Comparison of ENCODE assay signal across 1 cellular context in the genomic region with DNA sequence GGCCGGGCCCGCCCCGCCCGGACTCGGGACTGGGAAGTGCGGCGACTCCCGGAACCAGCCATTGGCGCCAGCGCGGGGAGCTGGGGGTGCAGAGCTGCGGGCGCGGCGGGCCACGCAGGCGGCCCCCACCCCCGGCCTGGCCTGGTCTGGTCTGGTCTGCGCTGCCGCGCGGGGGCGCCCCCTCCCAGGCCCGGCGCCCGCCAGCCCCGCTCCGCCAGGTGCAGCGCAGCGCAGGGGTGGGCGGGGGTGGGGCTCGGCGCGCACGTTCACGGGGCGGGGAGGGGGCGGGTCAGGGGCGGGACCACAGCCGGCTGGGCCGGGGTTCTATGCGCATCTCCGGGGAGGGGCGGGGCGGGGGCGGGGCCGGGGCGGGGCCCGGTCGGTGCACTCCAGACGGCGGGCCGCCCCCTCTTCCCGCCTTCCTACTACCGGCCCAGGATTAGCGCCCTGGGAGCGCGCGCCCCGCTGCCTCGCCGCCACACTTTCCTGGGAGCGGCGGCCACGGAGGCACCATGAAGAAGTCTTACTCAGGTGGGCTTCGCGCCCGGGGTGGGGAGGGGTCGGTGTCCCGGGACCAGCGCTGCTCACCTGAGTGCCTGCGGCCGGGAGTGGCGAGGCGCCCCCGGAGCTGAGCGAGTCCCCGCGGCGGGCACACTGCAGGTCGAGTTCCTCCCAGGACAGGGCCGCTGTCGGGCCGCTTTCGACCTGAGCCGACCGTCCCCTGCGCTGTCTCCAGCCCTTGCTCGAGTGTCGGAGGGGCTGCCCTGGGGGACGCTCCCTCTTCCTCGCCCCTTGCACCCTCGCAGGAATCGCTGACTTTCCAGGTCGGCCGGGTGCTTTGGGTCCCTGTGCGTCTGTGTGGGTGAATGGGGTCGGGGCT.
TF ChIP-seq lines count a peak whose summit lies in the region.

No MANE protein-coding gene starts in this region.

TF ChIP-seq in HepG2, 621 proteins besides CTCF, POLR2A, EP300 and RAD21 (continued from another document and continues in another):
- TF ChIP-seq, protein P1, sequence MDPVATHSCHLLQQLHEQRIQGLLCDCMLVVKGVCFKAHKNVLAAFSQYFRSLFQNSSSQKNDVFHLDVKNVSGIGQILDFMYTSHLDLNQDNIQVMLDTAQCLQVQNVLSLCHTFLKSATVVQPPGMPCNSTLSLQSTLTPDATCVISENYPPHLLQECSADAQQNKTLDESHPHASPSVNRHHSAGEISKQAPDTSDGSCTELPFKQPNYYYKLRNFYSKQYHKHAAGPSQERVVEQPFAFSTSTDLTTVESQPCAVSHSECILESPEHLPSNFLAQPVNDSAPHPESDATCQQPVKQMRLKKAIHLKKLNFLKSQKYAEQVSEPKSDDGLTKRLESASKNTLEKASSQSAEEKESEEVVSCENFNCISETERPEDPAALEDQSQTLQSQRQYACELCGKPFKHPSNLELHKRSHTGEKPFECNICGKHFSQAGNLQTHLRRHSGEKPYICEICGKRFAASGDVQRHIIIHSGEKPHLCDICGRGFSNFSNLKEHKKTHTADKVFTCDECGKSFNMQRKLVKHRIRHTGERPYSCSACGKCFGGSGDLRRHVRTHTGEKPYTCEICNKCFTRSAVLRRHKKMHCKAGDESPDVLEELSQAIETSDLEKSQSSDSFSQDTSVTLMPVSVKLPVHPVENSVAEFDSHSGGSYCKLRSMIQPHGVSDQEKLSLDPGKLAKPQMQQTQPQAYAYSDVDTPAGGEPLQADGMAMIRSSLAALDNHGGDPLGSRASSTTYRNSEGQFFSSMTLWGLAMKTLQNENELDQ (CRISPR knock-in tag; IDR thresholded peaks at IDR 0.05; ENCODE audit: borderline replicate concordance) = no peak
- TF ChIP-seq ZNF598 (CRISPR knock-in tag; IDR thresholded peaks at IDR 0.05; ENCODE audit: borderline replicate concordance) (peak; percentile 89), ZNF431 (CRISPR knock-in tag; IDR thresholded peaks at IDR 0.05; ENCODE audit: borderline replicate concordance, low read depth) (0 out of 2 replicates have a peak, but pooled peaks have one; percentile 0), BORCS8-MEF2B (CRISPR knock-in tag; IDR thresholded peaks at IDR 0.05) (no peak), SAP130 (CRISPR knock-in tag; IDR thresholded peaks at IDR 0.05; ENCODE audit: low read depth) (peak; percentile 93), RBM22 (optimal IDR thresholded peaks at IDR 0.05; ENCODE audit: low read length) (no peak), ZNF337 (CRISPR knock-in tag; IDR thresholded peaks at IDR 0.05; ENCODE audit: borderline replicate concordance, low read depth) (no peak; the same call in 1 of the 2 replicates), ZNF329 (CRISPR knock-in tag; IDR thresholded peaks at IDR 0.05; ENCODE audit: low read depth) (peak; percentile 85; the same call in 1 of the 2 replicates), MIER3 (CRISPR knock-in tag; IDR thresholded peaks at IDR 0.05; ENCODE audit: borderline replicate concordance) (no peak), THYN1 (CRISPR knock-in tag; IDR thresholded peaks at IDR 0.05; ENCODE audit: borderline replicate concordance, low read depth) (no peak), FOSL2 (CRISPR knock-in tag; IDR thresholded peaks at IDR 0.05) (peak; percentile 43), HNRNPH1 (optimal IDR thresholded peaks at IDR 0.05; ENCODE audit: low read depth, low read length) (no peak), RELA (CRISPR knock-in tag; IDR thresholded peaks at IDR 0.05) (no peak), MAF1 (CRISPR knock-in tag; IDR thresholded peaks at IDR 0.05; ENCODE audit: borderline replicate concordance) (no peak), RFXAP (CRISPR knock-in tag; IDR thresholded peaks at IDR 0.05; ENCODE audit: borderline replicate concordance) (no peak), FOSL1 (CRISPR knock-in tag; IDR thresholded peaks at IDR 0.05; ENCODE audit: borderline replicate concordance) (no peak), PHF5A (CRISPR knock-in tag; IDR thresholded peaks at IDR 0.05; ENCODE audit: low read depth, unreplicated experiment) (no peak), FOXK1 (CRISPR knock-in tag; IDR thresholded peaks at IDR 0.05; ENCODE audit: borderline replicate concordance, low read depth) (0 out of 2 replicates have a peak, but pooled peaks have one; percentile 11), JUN (CRISPR knock-in tag; IDR thresholded peaks at IDR 0.05) (no peak; the same call in 1 of the 2 replicates), NCOA5 (CRISPR knock-in tag; IDR thresholded peaks at IDR 0.05) (no peak), ZNF557 (CRISPR knock-in tag; IDR thresholded peaks at IDR 0.05) (no peak), ZNF839 (CRISPR knock-in tag; IDR thresholded peaks at IDR 0.05; ENCODE audit: borderline replicate concordance) (0 out of 2 replicates have a peak, but pooled peaks have one; percentile 77), SP4 (CRISPR knock-in tag; IDR thresholded peaks at IDR 0.05) (peak; percentile 84), HNRNPUL1 (IDR thresholded peaks at IDR 0.05; ENCODE audit: low read depth, low read length) (no peak), ZNF562 (CRISPR knock-in tag; IDR thresholded peaks at IDR 0.05; ENCODE audit: borderline replicate concordance) (no peak), ZKSCAN8 (CRISPR knock-in tag; IDR thresholded peaks at IDR 0.05; ENCODE audit: borderline replicate concordance) (0 out of 2 replicates have a peak, but pooled peaks have one; percentile 37), ZNF749 (CRISPR knock-in tag; IDR thresholded peaks at IDR 0.05; ENCODE audit: borderline replicate concordance) (no peak), NFE2L2 (IDR thresholded peaks at IDR 0.05; ENCODE audit: low read length) (no peak), POLR2AphosphoS5 (IDR thresholded peaks at IDR 0.05; ENCODE audit: low read depth, low read length) (peak; percentile 78), TBX3 (IDR thresholded peaks at IDR 0.05; ENCODE audit: borderline replicate concordance) (no peak), SUZ12 (IDR thresholded peaks at IDR 0.05; ENCODE audit: low read depth, low read length) (no peak), ZNF644 (CRISPR knock-in tag; IDR thresholded peaks at IDR 0.05; ENCODE audit: low read depth) (no peak), ZFY (CRISPR knock-in tag; IDR thresholded peaks at IDR 0.05) (peak; percentile 90), NFYC (CRISPR knock-in tag; IDR thresholded peaks at IDR 0.05) (0 out of 2 replicates have a peak, but pooled peaks have one; percentile 16), MLLT10 (CRISPR knock-in tag; IDR thresholded peaks at IDR 0.05) (no peak), SMAD1 (CRISPR knock-in tag; IDR thresholded peaks at IDR 0.05; ENCODE audit: borderline replicate concordance, low read depth) (no peak)
- TF ChIP-seq, protein P2, sequence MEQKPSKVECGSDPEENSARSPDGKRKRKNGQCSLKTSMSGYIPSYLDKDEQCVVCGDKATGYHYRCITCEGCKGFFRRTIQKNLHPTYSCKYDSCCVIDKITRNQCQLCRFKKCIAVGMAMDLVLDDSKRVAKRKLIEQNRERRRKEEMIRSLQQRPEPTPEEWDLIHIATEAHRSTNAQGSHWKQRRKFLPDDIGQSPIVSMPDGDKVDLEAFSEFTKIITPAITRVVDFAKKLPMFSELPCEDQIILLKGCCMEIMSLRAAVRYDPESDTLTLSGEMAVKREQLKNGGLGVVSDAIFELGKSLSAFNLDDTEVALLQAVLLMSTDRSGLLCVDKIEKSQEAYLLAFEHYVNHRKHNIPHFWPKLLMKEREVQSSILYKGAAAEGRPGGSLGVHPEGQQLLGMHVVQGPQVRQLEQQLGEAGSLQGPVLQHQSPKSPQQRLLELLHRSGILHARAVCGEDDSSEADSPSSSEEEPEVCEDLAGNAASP (CRISPR knock-in tag; IDR thresholded peaks at IDR 0.05; ENCODE audit: borderline replicate concordance) = peak; percentile 69; the same call in 1 of the 2 replicates
- TF ChIP-seq, protein P3, sequence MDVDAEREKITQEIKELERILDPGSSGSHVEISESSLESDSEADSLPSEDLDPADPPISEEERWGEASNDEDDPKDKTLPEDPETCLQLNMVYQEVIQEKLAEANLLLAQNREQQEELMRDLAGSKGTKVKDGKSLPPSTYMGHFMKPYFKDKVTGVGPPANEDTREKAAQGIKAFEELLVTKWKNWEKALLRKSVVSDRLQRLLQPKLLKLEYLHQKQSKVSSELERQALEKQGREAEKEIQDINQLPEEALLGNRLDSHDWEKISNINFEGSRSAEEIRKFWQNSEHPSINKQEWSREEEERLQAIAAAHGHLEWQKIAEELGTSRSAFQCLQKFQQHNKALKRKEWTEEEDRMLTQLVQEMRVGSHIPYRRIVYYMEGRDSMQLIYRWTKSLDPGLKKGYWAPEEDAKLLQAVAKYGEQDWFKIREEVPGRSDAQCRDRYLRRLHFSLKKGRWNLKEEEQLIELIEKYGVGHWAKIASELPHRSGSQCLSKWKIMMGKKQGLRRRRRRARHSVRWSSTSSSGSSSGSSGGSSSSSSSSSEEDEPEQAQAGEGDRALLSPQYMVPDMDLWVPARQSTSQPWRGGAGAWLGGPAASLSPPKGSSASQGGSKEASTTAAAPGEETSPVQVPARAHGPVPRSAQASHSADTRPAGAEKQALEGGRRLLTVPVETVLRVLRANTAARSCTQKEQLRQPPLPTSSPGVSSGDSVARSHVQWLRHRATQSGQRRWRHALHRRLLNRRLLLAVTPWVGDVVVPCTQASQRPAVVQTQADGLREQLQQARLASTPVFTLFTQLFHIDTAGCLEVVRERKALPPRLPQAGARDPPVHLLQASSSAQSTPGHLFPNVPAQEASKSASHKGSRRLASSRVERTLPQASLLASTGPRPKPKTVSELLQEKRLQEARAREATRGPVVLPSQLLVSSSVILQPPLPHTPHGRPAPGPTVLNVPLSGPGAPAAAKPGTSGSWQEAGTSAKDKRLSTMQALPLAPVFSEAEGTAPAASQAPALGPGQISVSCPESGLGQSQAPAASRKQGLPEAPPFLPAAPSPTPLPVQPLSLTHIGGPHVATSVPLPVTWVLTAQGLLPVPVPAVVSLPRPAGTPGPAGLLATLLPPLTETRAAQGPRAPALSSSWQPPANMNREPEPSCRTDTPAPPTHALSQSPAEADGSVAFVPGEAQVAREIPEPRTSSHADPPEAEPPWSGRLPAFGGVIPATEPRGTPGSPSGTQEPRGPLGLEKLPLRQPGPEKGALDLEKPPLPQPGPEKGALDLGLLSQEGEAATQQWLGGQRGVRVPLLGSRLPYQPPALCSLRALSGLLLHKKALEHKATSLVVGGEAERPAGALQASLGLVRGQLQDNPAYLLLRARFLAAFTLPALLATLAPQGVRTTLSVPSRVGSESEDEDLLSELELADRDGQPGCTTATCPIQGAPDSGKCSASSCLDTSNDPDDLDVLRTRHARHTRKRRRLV (CRISPR knock-in tag; IDR thresholded peaks at IDR 0.05) = no peak
- TF ChIP-seq, protein P4, sequence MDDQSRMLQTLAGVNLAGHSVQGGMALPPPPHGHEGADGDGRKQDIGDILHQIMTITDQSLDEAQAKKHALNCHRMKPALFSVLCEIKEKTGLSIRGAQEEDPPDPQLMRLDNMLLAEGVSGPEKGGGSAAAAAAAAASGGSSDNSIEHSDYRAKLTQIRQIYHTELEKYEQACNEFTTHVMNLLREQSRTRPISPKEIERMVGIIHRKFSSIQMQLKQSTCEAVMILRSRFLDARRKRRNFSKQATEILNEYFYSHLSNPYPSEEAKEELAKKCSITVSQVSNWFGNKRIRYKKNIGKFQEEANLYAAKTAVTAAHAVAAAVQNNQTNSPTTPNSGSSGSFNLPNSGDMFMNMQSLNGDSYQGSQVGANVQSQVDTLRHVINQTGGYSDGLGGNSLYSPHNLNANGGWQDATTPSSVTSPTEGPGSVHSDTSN (CRISPR knock-in tag; IDR thresholded peaks at IDR 0.05; ENCODE audit: borderline replicate concordance) = no peak; the same call in 1 of the 2 replicates
- TF ChIP-seq, protein P5, sequence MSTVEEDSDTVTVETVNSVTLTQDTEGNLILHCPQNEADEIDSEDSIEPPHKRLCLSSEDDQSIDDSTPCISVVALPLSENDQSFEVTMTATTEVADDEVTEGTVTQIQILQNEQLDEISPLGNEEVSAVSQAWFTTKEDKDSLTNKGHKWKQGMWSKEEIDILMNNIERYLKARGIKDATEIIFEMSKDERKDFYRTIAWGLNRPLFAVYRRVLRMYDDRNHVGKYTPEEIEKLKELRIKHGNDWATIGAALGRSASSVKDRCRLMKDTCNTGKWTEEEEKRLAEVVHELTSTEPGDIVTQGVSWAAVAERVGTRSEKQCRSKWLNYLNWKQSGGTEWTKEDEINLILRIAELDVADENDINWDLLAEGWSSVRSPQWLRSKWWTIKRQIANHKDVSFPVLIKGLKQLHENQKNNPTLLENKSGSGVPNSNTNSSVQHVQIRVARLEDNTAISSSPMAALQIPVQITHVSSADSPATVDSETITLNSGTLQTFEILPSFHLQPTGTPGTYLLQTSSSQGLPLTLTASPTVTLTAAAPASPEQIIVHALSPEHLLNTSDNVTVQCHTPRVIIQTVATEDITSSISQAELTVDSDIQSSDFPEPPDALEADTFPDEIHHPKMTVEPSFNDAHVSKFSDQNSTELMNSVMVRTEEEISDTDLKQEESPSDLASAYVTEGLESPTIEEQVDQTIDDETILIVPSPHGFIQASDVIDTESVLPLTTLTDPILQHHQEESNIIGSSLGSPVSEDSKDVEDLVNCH (CRISPR knock-in tag; IDR thresholded peaks at IDR 0.05) = no peak
- TF ChIP-seq, protein P6, sequence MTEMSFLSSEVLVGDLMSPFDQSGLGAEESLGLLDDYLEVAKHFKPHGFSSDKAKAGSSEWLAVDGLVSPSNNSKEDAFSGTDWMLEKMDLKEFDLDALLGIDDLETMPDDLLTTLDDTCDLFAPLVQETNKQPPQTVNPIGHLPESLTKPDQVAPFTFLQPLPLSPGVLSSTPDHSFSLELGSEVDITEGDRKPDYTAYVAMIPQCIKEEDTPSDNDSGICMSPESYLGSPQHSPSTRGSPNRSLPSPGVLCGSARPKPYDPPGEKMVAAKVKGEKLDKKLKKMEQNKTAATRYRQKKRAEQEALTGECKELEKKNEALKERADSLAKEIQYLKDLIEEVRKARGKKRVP (CRISPR knock-in tag; IDR thresholded peaks at IDR 0.05) = peak in 1 of 2 experiments; percentile 37; a peak in 1 of 4 replicates
- TF ChIP-seq, protein P7, sequence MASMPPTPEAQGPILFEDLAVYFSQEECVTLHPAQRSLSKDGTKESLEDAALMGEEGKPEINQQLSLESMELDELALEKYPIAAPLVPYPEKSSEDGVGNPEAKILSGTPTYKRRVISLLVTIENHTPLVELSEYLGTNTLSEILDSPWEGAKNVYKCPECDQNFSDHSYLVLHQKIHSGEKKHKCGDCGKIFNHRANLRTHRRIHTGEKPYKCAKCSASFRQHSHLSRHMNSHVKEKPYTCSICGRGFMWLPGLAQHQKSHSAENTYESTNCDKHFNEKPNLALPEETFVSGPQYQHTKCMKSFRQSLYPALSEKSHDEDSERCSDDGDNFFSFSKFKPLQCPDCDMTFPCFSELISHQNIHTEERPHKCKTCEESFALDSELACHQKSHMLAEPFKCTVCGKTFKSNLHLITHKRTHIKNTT (CRISPR knock-in tag; IDR thresholded peaks at IDR 0.05) = no peak
- TF ChIP-seq, protein P8, sequence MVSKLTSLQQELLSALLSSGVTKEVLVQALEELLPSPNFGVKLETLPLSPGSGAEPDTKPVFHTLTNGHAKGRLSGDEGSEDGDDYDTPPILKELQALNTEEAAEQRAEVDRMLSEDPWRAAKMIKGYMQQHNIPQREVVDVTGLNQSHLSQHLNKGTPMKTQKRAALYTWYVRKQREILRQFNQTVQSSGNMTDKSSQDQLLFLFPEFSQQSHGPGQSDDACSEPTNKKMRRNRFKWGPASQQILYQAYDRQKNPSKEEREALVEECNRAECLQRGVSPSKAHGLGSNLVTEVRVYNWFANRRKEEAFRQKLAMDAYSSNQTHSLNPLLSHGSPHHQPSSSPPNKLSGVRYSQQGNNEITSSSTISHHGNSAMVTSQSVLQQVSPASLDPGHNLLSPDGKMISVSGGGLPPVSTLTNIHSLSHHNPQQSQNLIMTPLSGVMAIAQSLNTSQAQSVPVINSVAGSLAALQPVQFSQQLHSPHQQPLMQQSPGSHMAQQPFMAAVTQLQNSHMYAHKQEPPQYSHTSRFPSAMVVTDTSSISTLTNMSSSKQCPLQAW (CRISPR knock-in tag; IDR thresholded peaks at IDR 0.05) = peak; percentile 71
- TF ChIP-seq, protein P9, sequence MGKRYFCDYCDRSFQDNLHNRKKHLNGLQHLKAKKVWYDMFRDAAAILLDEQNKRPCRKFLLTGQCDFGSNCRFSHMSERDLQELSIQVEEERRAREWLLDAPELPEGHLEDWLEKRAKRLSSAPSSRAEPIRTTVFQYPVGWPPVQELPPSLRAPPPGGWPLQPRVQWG (CRISPR knock-in tag; IDR thresholded peaks at IDR 0.05; ENCODE audit: borderline replicate concordance, low read depth) = no peak
